Comparison of ENCODE assay signal across 8 cellular contexts in genomic region chr3:127820871-127821853, GRCh38. TPM values are rescaled to one million over a fixed set of nuclear protein-coding genes. Genes with fewer than 3 reads are reported as not detected.
DNase-seq lines count a peak whose midpoint lies in the region; ATAC-seq and TF ChIP-seq lines count a peak whose summit lies in the region.

No MANE protein-coding gene starts in this region.

- TF ChIP-seq RAD21 in IMR-90 (IDR thresholded peaks at IDR 0.05; ENCODE audit: low read length) = no peak

- peak overlapping the region; percentile 93 for H3K18ac ChIP-seq in IMR-90 (ENCODE audit: low read depth, low read length)

- H3K4me3 ChIP-seq in IMR-90 (ENCODE audit: insufficient read depth, low read depth, low read length) (peak overlapping the region; percentile 41), body of pancreas (no peak overlapping the region), lung (no peak overlapping the region)

- TF ChIP-seq CTCF in IMR-90 (conservative IDR thresholded peaks at IDR 0.05; ENCODE audit: low read depth, low read length) (no peak), body of pancreas (IDR thresholded peaks at IDR 0.05) (no peak), lung (IDR thresholded peaks at IDR 0.05; ENCODE audit: control extremely low read depth, extremely low read depth) (no peak)

- peak overlapping the region; percentile 24 to 84 for H4K8ac ChIP-seq in IMR-90 (ENCODE audit: low read depth in 2 of 2, low read length in 2 of 2)

- peak overlapping the region; percentile 82 for H2AK5ac ChIP-seq in IMR-90 (ENCODE audit: low read depth, low read length)

- TF ChIP-seq POLR2A in IMR-90 (IDR thresholded peaks at IDR 0.05; ENCODE audit: low read depth, low read length) (no peak), body of pancreas (IDR thresholded peaks at IDR 0.05) (no peak)

- no peaks in the 10 kb centered on the region for H3K9me3 ChIP-seq in IMR-90 (ENCODE audit: control insufficient read depth, insufficient read depth, low read length)
- H3K9me3 ChIP-seq in body of pancreas = no peaks in the 10 kb centered on the region
- no peaks in the 10 kb centered on the region for H3K9me3 ChIP-seq in lung (ENCODE audit: control insufficient read depth in 2 of 2, insufficient read depth in 1 of 2, low read length in 1 of 2)

- BruUV-seq in IMR-90 (replicated peaks; lab: Mats Ljungman, UMichigan) = no TSS peak

- H3K79me1 ChIP-seq in IMR-90 (ENCODE audit: low read depth in 1 of 2, low read length in 2 of 2) = peaks cover 25 to 60% of the 10 kb centered on the region in 2 experiments; a peak in 3 of 4 replicates

- in situ Hi-C loops in IMR-90 (cut with MboI; ENCODE audit: low sequenced_read_pairs) = no loop called here

- POLR2A ChIA-PET in IMR-90 (lab: Charles Lee; ENCODE audit: unreplicated experiment) = no interaction called here

- peak overlapping the region; percentile 81 for H3K9ac ChIP-seq in IMR-90 (ENCODE audit: low read depth, low read length)

- H3K27me3 ChIP-seq in IMR-90 (ENCODE audit: control insufficient read depth, insufficient read depth, low read length) = no peaks in the 10 kb centered on the region
- H3K27me3 ChIP-seq in body of pancreas = no peaks in the 10 kb centered on the region
- H3K27me3 ChIP-seq in lung (ENCODE audit: control insufficient read depth, insufficient read depth) = no peaks in the 10 kb centered on the region

- H3K36me3 ChIP-seq in IMR-90 (ENCODE audit: control insufficient read depth, insufficient read depth, low read length) = peaks cover 12% of the 10 kb centered on the region
- H3K36me3 ChIP-seq in body of pancreas (replicated peaks in 1 of 2; ENCODE audit: insufficient read depth in 1 of 2, low read depth in 2 of 2) = no peaks in the 10 kb centered on the region
- H3K36me3 ChIP-seq in lung (ENCODE audit: control insufficient read depth in 2 of 2, insufficient read depth in 2 of 2, low read length in 2 of 2) = peaks cover 0 to 2% of the 10 kb centered on the region in 2 donors

- H3K56ac ChIP-seq in IMR-90 (ENCODE audit: extremely low read depth, insufficient read depth, low read length) = peak overlapping the region; percentile 84

- peak overlapping the region; percentile 80 for H3K23ac ChIP-seq in IMR-90 (ENCODE audit: low read depth, low read length)

- WGBS in IMR-90 (ENCODE audit: extremely low coverage in 2 of 2, insufficient read length in 1 of 2), 2 experiments = no CpG with 5 or more reads among the region's 11 CpGs
- 67 to 73% methylated on average over 11 of the region's 11 CpGs for WGBS in body of pancreas, 2 donors
- WGBS in lung, 2 donors = 34 to 36% methylated on average over 11 of the region's 11 CpGs

- dilution Hi-C loops in IMR-90 (cut with HindIII; ENCODE audit: low sequenced_read_pairs, unreplicated experiment) = no loop called here

- H2BK120ac ChIP-seq in IMR-90 (ENCODE audit: low read depth, low read length) = peak overlapping the region; percentile 81

- peak overlapping the region; percentile 93 for H2AK9ac ChIP-seq in IMR-90 (replicated peaks; ENCODE audit: low read depth, low read length, poor library complexity)

- peak overlapping the region; percentile 81 for H4K91ac ChIP-seq in IMR-90 (ENCODE audit: insufficient read depth, low read depth, low read length)

- H2AFZ ChIP-seq in IMR-90 (replicated peaks; ENCODE audit: low read length, poor library complexity) = no peak overlapping the region

- ATAC-seq in IMR-90 (ENCODE audit: low read depth) (no peak), body of pancreas (peak; percentile 11), lung (ENCODE audit: insufficient read depth, low FRiP score) (no peak), HG03432 (IDR thresholded peaks at IDR 0.05; ENCODE audit: unreplicated experiment) (no peak), GM21786 (IDR thresholded peaks at IDR 0.05; ENCODE audit: unreplicated experiment) (no peak)

- CTCF ChIA-PET in IMR-90 (lab: Yijun Ruan, JAX) = interaction anchor here (1.0 to 1.8 kb wide), 3 partner anchors 18 to 124 kb away, joined by 3 to 6 read pairs (median 4); no protein-coding TSS in a partner anchor

- peak overlapping the region; percentile 91 for H3K27ac ChIP-seq in IMR-90 (ENCODE audit: insufficient read depth, low read length)
- peak overlapping the region; percentile 10 to 58 (median 25) for H3K27ac ChIP-seq in body of pancreas
- peak overlapping the region; percentile 56 to 82 for H3K27ac ChIP-seq in lung (ENCODE audit: low read depth in 1 of 2, low read length in 1 of 2)

- H4K20me1 ChIP-seq in IMR-90 (ENCODE audit: insufficient read depth, low read length) = no peaks in the 10 kb centered on the region

- H3K9me1 ChIP-seq in IMR-90 (ENCODE audit: insufficient read depth, low read length) = peaks cover 12% of the 10 kb centered on the region

- peak overlapping the region; percentile 92 for H2BK5ac ChIP-seq in IMR-90 (ENCODE audit: low read depth, low read length, poor library complexity, severe bottlenecking)

- H3K4me2 ChIP-seq in IMR-90 (ENCODE audit: low read depth, low read length) = peak overlapping the region; percentile 73

- peak overlapping the region; percentile 72 for H2BK20ac ChIP-seq in IMR-90 (ENCODE audit: low read depth, low read length)

- H3K4ac ChIP-seq in IMR-90 (ENCODE audit: low read depth, low read length) = peak overlapping the region; percentile 89

- H4K5ac ChIP-seq in IMR-90 (ENCODE audit: low read depth, low read length) = peak overlapping the region; percentile 89

- intact Hi-C loops in IMR-90 (cut with micrococcal nuclease) = loop anchor here (1.0 to 5.0 kb wide), 4 partner anchors 53 to 130 kb away; no protein-coding TSS in a partner anchor
- intact Hi-C loops in body of pancreas (cut with DNase I) = no loop called here

- H2BK15ac ChIP-seq in IMR-90 (ENCODE audit: low read depth, low read length) = peak overlapping the region; percentile 75; the same call in 1 of the 3 replicates

- peak overlapping the region; percentile 84 for H3K14ac ChIP-seq in IMR-90 (replicated peaks; ENCODE audit: low read depth, low read length)

- peaks cover 27% of the 10 kb centered on the region for H3K4me1 ChIP-seq in IMR-90 (ENCODE audit: control insufficient read depth, insufficient read depth, low read length)
- H3K4me1 ChIP-seq in body of pancreas = peaks cover 38% of the 10 kb centered on the region
- H3K4me1 ChIP-seq in lung (ENCODE audit: control insufficient read depth in 2 of 2, insufficient read depth in 2 of 2, low read length in 2 of 2) = peaks cover 0 to 17% of the 10 kb centered on the region in 2 donors

- DNase-seq in DMS53 treated with DMSO at 0.1 percent for 48 hours (lab: John Stamatoyannopoulos, UW; ENCODE audit: unreplicated experiment) (peak; percentile 4), IMR-90 (peak; percentile 56), body of pancreas (peak in 2 of 4 donors; percentile 21 to 28), lung (ENCODE audit: low spot score) (no peak), DMS 273 (lab: John Stamatoyannopoulos, UW; ENCODE audit: unreplicated experiment) (no peak), NCI-H1694 treated with DMSO at 0.1 percent for 48 hours (lab: John Stamatoyannopoulos, UW) (no peak)

TF ChIP-seq in IMR-90, 13 proteins besides CTCF, POLR2A, EP300 and RAD21:
- no peak for TF ChIP-seq FOS (IDR thresholded peaks at IDR 0.05; ENCODE audit: low read depth, low read length)
- no peak for TF ChIP-seq BHLHE40 (IDR thresholded peaks at IDR 0.05; ENCODE audit: low read depth, low read length)
- TF ChIP-seq CEBPB (IDR thresholded peaks at IDR 0.05; ENCODE audit: low read depth, low read length) = no peak
- no peak for TF ChIP-seq SMC3 (IDR thresholded peaks at IDR 0.05; ENCODE audit: low read depth, low read length)
- TF ChIP-seq CHD1 (IDR thresholded peaks at IDR 0.05; ENCODE audit: low read depth, low read length) = no peak
- no peak for TF ChIP-seq RCOR1 (IDR thresholded peaks at IDR 0.05; ENCODE audit: insufficient replicate concordance, low read length)
- TF ChIP-seq USF2 (IDR thresholded peaks at IDR 0.05; ENCODE audit: low read depth, low read length) = no peak
- no peak for TF ChIP-seq ELK1 (IDR thresholded peaks at IDR 0.05; ENCODE audit: borderline replicate concordance, low read depth, low read length)
- TF ChIP-seq NFE2L2 (IDR thresholded peaks at IDR 0.05; ENCODE audit: low read depth, low read length) = no peak
- TF ChIP-seq MAFK (IDR thresholded peaks at IDR 0.05; ENCODE audit: low read depth, low read length) = no peak
- no peak for TF ChIP-seq MAZ (IDR thresholded peaks at IDR 0.05; ENCODE audit: borderline replicate concordance, low read depth, low read length)
- no peak for TF ChIP-seq MXI1 (IDR thresholded peaks at IDR 0.05; ENCODE audit: borderline replicate concordance, low read depth, low read length)
- TF ChIP-seq RFX5 (IDR thresholded peaks at IDR 0.05; ENCODE audit: low read depth, low read length) = no peak

RNA-seq across cellular contexts. Expression of gene MGLL, which starts 1.2 kb away (rescaled TPM):
- total RNA-seq in IMR-90 (2012; rRNA removed) (23.6 and 23.7 TPM in 2 replicates), body of pancreas (10 to 100 TPM; 14.8 to 20.2 TPM), lung (100 to 1,000 TPM in 1 of 2 donors, 10 to 100 TPM in 1; 67.0 to 182 TPM)
- polyA plus RNA-seq in IMR-90 (2012; rRNA removed) (59.9 and 60.6 TPM in 2 replicates), lung (10 to 100 TPM; 68.3 to 88.1 TPM)
- 33.0 and 76.1 TPM in 2 replicates for polyA plus RNA-seq in IMR-90 (2012; cell fraction: cytosol; rRNA removed)
- polyA plus RNA-seq in IMR-90 (2012; cell fraction: nucleus; rRNA removed; ENCODE audit: low replicate concordance) = 37.3 and 45.7 TPM in 2 replicates

Comparison
In these comparisons a context has a peak if more than half of its experiments do, and no peak if none do; other contexts are left out.
1. DNase-seq: peak in DMS53 treated with DMSO at 0.1 percent for 48 hours (single experiment) and IMR-90 (single experiment); none in lung (single experiment), DMS 273 (single experiment) and NCI-H1694 treated with DMSO at 0.1 percent for 48 hours (single experiment).
2. H3K27ac ChIP-seq: peak in every context shown above with its lines; median percentile 91 in IMR-90; 69 in lung; 25 in body of pancreas.